ENCODE assay signal across 11 cellular contexts in genomic region chr20:9889270-9889981, GRCh38. TPM values are rescaled to one million over a fixed set of nuclear protein-coding genes. Genes with fewer than 3 reads are reported as not detected.
DNase-seq lines count a peak whose midpoint lies in the region; ATAC-seq, FAIRE-seq and TF ChIP-seq lines count a peak whose summit lies in the region.
"Had no signal": no experiment of that assay in that cellular context is flagged by ENCODE, and none has a peak within 500 bp of the region (broad histone marks: within the 10 kb centered on the region; RNA-seq: fewer than 3 reads in every experiment).

No MANE protein-coding gene starts in this region.

- no peak for TF ChIP-seq RAD21 in K562 (CRISPR knock-in tag; conservative IDR thresholded peaks at IDR 0.05 in 1 of 2, IDR thresholded peaks at IDR 0.05 in 1 of 2)

- POLR2A ChIA-PET in K562 (lab: Yijun Ruan, JAX) = no interaction called here

- TF ChIP-seq CTCF in K562 (IDR thresholded peaks at IDR 0.05 in 2 of 3, conservative IDR thresholded peaks at IDR 0.05 in 1 of 3; ENCODE audit: insufficient read depth in 2 of 3, low read depth in 1 of 3, low read length in 3 of 3) = no peak
- no peak for TF ChIP-seq CTCF in sigmoid colon (IDR thresholded peaks at IDR 0.05)

- TF ChIP-seq POLR2A in K562 (conservative IDR thresholded peaks at IDR 0.05) (no peak), sigmoid colon (IDR thresholded peaks at IDR 0.05) (no peak)

- in situ Hi-C loops in K562 (cut with MboI) = no loop called here

- intact Hi-C loops in K562 (cut with micrococcal nuclease) (no loop called here), sigmoid colon (cut with DNase I) (no loop called here)

- H3K9me3 ChIP-seq in BLaER1 treated with 17β-estradiol and CSF1 and Interleukin-3, amounts not matched to agents 10 nM and 100 nM (replicated peaks in 1 of 11) = peaks cover 11 to 22% (median 14%) of the 10 kb centered on the region in 11 experiments; a peak in 21 of 22 replicates
- H3K9me3 ChIP-seq in K562 (replicated peaks; ENCODE audit: control insufficient read depth, insufficient read depth, low read depth, low read length) (no peaks in the 10 kb centered on the region), sigmoid colon (peaks cover 0 to 4% (median 0%) of the 10 kb centered on the region in 4 donors)

- H3K9me1 ChIP-seq in K562 (ENCODE audit: control insufficient read depth, insufficient read depth, low read length) = no peaks in the 10 kb centered on the region

- TF ChIP-seq EP300 in K562 (IDR thresholded peaks at IDR 0.05; ENCODE audit: low read length) (no peak), sigmoid colon (IDR thresholded peaks at IDR 0.05) (no peak)

- H2AFZ ChIP-seq in K562 (ENCODE audit: low read depth, low read length) = no peak overlapping the region

- no peak overlapping the region; a peak in 1 of 22 replicates for H3K9ac ChIP-seq in BLaER1 treated with 17β-estradiol and CSF1 and Interleukin-3, amounts not matched to agents 10 nM and 100 nM
- H3K9ac ChIP-seq in K562 (ENCODE audit: insufficient read depth in 1 of 2, low read depth in 2 of 2, low read length in 2 of 2) = no peak overlapping the region

- peak; percentile 68 for ATAC-seq in GM18861 (IDR thresholded peaks at IDR 0.05; ENCODE audit: unreplicated experiment)
- ATAC-seq in K562 = no peak
- no peak for ATAC-seq in GM21529 (IDR thresholded peaks at IDR 0.05; ENCODE audit: unreplicated experiment)
- ATAC-seq: activated T-cell treated with anti-CD3 and anti-CD28 coated beads, Interleukin-2, amount 50 U/mL, for 4 hours had no signal

- peak overlapping the region; percentile 32 to 55 (median 42); a peak in 11 of 20 replicates for H3K4me3 ChIP-seq in BLaER1 treated with 17β-estradiol and CSF1 and Interleukin-3, amounts not matched to agents 10 nM and 100 nM
- no peak overlapping the region for H3K4me3 ChIP-seq in K562
- no peak overlapping the region for H3K4me3 ChIP-seq in sigmoid colon

- H3K79me2 ChIP-seq in K562 (ENCODE audit: control insufficient read depth, insufficient read depth, low read length) = no peaks in the 10 kb centered on the region

- H3K27me3 ChIP-seq in BLaER1 treated with 17β-estradiol and CSF1 and Interleukin-3, amounts not matched to agents 10 nM and 100 nM = no peaks in the 10 kb centered on the region
- H3K27me3 ChIP-seq in K562 (ENCODE audit: control insufficient read depth in 2 of 2, insufficient read depth in 2 of 2, low read length in 2 of 2) (no peaks in the 10 kb centered on the region), sigmoid colon (no peaks in the 10 kb centered on the region)

- BruUV-seq in K562 (replicated peaks; lab: Mats Ljungman, UMichigan) = no TSS peak

- FAIRE-seq in K562 (lab: Jason Lieb, UNC) = no peak
- FAIRE-seq: bronchial epithelial cell had no signal

- H3K36me3 ChIP-seq in BLaER1 treated with 17β-estradiol and CSF1 and Interleukin-3, amounts not matched to agents 10 nM and 100 nM = no peaks in the 10 kb centered on the region
- no peaks in the 10 kb centered on the region for H3K36me3 ChIP-seq in K562 (ENCODE audit: control insufficient read depth, insufficient read depth, low read length)
- no peaks in the 10 kb centered on the region for H3K36me3 ChIP-seq in sigmoid colon

- no peaks in the 10 kb centered on the region for H4K20me1 ChIP-seq in BLaER1 treated with 17β-estradiol and CSF1 and Interleukin-3, amounts not matched to agents 10 nM and 100 nM
- H4K20me1 ChIP-seq in K562 (replicated peaks; ENCODE audit: control insufficient read depth, insufficient read depth, low read length) = no peaks in the 10 kb centered on the region

- 5% methylated on average over 6 of the region's 6 CpGs for WGBS in K562 (ENCODE audit: insufficient coverage, low coverage, missing lambda C conversion rate)
- 83 to 85% methylated on average over 6 of the region's 6 CpGs for WGBS in sigmoid colon, 2 donors

- CTCF ChIA-PET in K562 (lab: Yijun Ruan, JAX; ENCODE audit: low intra/inter-chr PET ratio) = interaction anchor here (0.6 kb wide), 1 partner anchor 19 kb away, joined by 4 read pairs; no protein-coding TSS in a partner anchor

- H3K4me2 ChIP-seq in BLaER1 treated with 17β-estradiol and CSF1 and Interleukin-3, amounts not matched to agents 10 nM and 100 nM = peak overlapping the region; percentile 10 to 54 (median 36); a peak in 16 of 22 replicates
- no peak overlapping the region for H3K4me2 ChIP-seq in K562 (ENCODE audit: insufficient read depth, low read length)

- H3K4me1 ChIP-seq in BLaER1 treated with 17β-estradiol and CSF1 and Interleukin-3, amounts not matched to agents 10 nM and 100 nM = no peaks in the 10 kb centered on the region
- H3K4me1 ChIP-seq in K562 (replicated peaks in 1 of 2; ENCODE audit: control insufficient read depth in 2 of 2, insufficient read depth in 2 of 2, low read length in 2 of 2) (no peaks in the 10 kb centered on the region), sigmoid colon (no peaks in the 10 kb centered on the region)

- DNase-seq in LHCN-M2 (ENCODE audit: low read depth) = peak; percentile 10
- DNase-seq in K562 (ENCODE audit: extremely low read depth in 1 of 4, low spot score in 3 of 4) = no peak
- no peak for DNase-seq in sigmoid colon
- DNase-seq in NCI-H748 treated with DMSO at 0.1 percent for 48 hours (lab: John Stamatoyannopoulos, UW) = no peak
- no peak for DNase-seq in OCI-M2 (lab: John Stamatoyannopoulos, UW; ENCODE audit: unreplicated experiment)
- DNase-seq: activated T-cell treated with anti-CD3 and anti-CD28 coated beads, Interleukin-2, amount 50 U/mL, for 4 hours; mesendoderm had no signal

- peak overlapping the region in 10 of 11 experiments; percentile 6 to 65 (median 58); a peak in 14 of 22 replicates for H3K27ac ChIP-seq in BLaER1 treated with 17β-estradiol and CSF1 and Interleukin-3, amounts not matched to agents 10 nM and 100 nM
- H3K27ac ChIP-seq in K562 (ENCODE audit: extremely low read depth, low read depth, low read length) (no peak overlapping the region), sigmoid colon (no peak overlapping the region)

TF ChIP-seq in K562, 482 proteins besides CTCF, POLR2A, EP300 and RAD21 (continues in another document):
- no peak for TF ChIP-seq PBX2 (CRISPR knock-in tag; IDR thresholded peaks at IDR 0.05; ENCODE audit: low read depth)
- peak; percentile 43; the same call in 1 of the 2 replicates for TF ChIP-seq PBX2 (tag; conservative IDR thresholded peaks at IDR 0.05; ENCODE audit: low read depth)
- no peak for TF ChIP-seq PTRF (tag; IDR thresholded peaks at IDR 0.05)
- peak; percentile 54; the same call in 1 of the 2 replicates for TF ChIP-seq PKNOX1 (IDR thresholded peaks at IDR 0.05)

RNA-seq across cellular contexts. Expression of gene PAK5, which starts 50.5 kb away (rescaled TPM):
- total RNA-seq in LHCN-M2 (2014; rRNA removed) (not detected in 2 replicates), K562 (2014; rRNA removed) (not detected in 2 replicates), K562 (2014; rRNA removed; fragmentation: Illumina TruSeq; extraction: Trizol) (not detected in 2 replicates), K562 (2015; rRNA removed; fragmentation: Illumina TruSeq; extraction: Trizol) (not detected in 2 replicates), K562 (2021) (not detected in 2 replicates), sigmoid colon (under 1 TPM; 0.14 to 0.36 (median 0.22) TPM)
- polyA plus RNA-seq in LHCN-M2 (2012) = not detected
- not detected in 2 replicates for total RNA-seq in K562 (2011; cell fraction: chromatin; rRNA removed; ENCODE audit: low replicate concordance)
- not detected in 2 replicates for total RNA-seq in K562 (2011; cell fraction: nucleolus; rRNA removed)
- total RNA-seq in K562 (2011; cell fraction: nucleoplasm; rRNA removed) = not detected in 2 replicates
- polyA plus RNA-seq in K562 (2011; rRNA removed) (not detected in 2 replicates), K562 (2014; fragmentation: Illumina TruSeq; extraction: Trizol) (not detected in 2 replicates), K562 (2014; fragmentation: Nextera tagmentation; extraction: Ambion mirVana) (not detected), K562 (2014; rRNA removed) (not detected in 2 replicates), sigmoid colon (under 1 TPM in 1 of 3 donors, not detected in 2; 0.03 TPM)
- not detected in 2 replicates for polyA plus RNA-seq in K562 (2011; cell fraction: cytosol; rRNA removed)
- polyA plus RNA-seq in K562 (2011; cell fraction: nucleus; rRNA removed) = not detected in 2 replicates
- not detected in 2 replicates for polyA plus RNA-seq in K562 (2012)
- polyA minus RNA-seq in K562 (2011; rRNA and poly(A)+ RNA removed) = not detected in 2 replicates
- not detected in 2 replicates for polyA minus RNA-seq in K562 (2011; cell fraction: cytosol; rRNA and poly(A)+ RNA removed)
- polyA minus RNA-seq in K562 (2011; cell fraction: nucleus; rRNA and poly(A)+ RNA removed) = not detected in 2 replicates
- total RNA-seq: activated T-cell treated with anti-CD3 and anti-CD28 coated beads, Interleukin-2, amount 50 U/mL, for 4 hours; bronchial epithelial cell had no signal

Comparison
In these comparisons a context has a peak if more than half of its experiments do, and no peak if none do; other contexts are left out.
1. H3K27ac ChIP-seq: peak in BLaER1 treated with 17β-estradiol and CSF1 and Interleukin-3, amounts not matched to agents 10 nM and 100 nM (10 of 11); none in K562 (single experiment) and sigmoid colon (0 of 4).
2. H3K4me3 ChIP-seq: peak in BLaER1 treated with 17β-estradiol and CSF1 and Interleukin-3, amounts not matched to agents 10 nM and 100 nM (10 of 10); none in K562 (single experiment) and sigmoid colon (0 of 4).